Comparison of ENCODE assay signal across 13 cellular contexts in genomic region chr1:193367863-193368262, GRCh38.
DNase-seq lines count a peak whose midpoint lies in the region; ATAC-seq, FAIRE-seq and TF ChIP-seq lines count a peak whose summit lies in the region.
"Had no signal": no experiment of that assay in that cellular context is flagged by ENCODE, and none has a peak within 500 bp of the region (broad histone marks: within the 10 kb centered on the region; RNA-seq: fewer than 3 reads in every experiment).

No MANE protein-coding gene starts in this region.

- H3K9me3 ChIP-seq in DOHH2 (ENCODE audit: control insufficient read depth, insufficient read depth, low read length) (no peaks in the 10 kb centered on the region), astrocyte (ENCODE audit: insufficient read depth, low read depth, low read length) (no peaks in the 10 kb centered on the region), smooth muscle cell (replicated peaks; ENCODE audit: low read depth) (no peaks in the 10 kb centered on the region), right atrium auricular region (no peaks in the 10 kb centered on the region)
- H3K9me3 ChIP-seq: Caco-2 had no signal

- no peak overlapping the region for H3K4me3 Mint-ChIP-seq in astrocyte (ENCODE audit: unreplicated experiment)

- H3K4me1 ChIP-seq in DOHH2 (ENCODE audit: control insufficient read depth, low read length) = peaks cover 4% of the 10 kb centered on the region; the same call in 1 of the 2 replicates
- H3K4me1 ChIP-seq in astrocyte (ENCODE audit: insufficient read depth, low read length) = no peaks in the 10 kb centered on the region
- H3K4me1 ChIP-seq in smooth muscle cell (ENCODE audit: low read depth) = no peaks in the 10 kb centered on the region
- no peaks in the 10 kb centered on the region for H3K4me1 ChIP-seq in right atrium auricular region
- H3K4me1 ChIP-seq: Caco-2 had no signal

- no peak for TF ChIP-seq CTCF in DOHH2 (IDR thresholded peaks at IDR 0.05; ENCODE audit: low read depth, low read length, poor library complexity, severe bottlenecking)
- TF ChIP-seq CTCF in astrocyte (IDR thresholded peaks at IDR 0.05; ENCODE audit: insufficient read depth, low read depth, low read length) = no peak
- TF ChIP-seq CTCF in smooth muscle cell (IDR thresholded peaks at IDR 0.05; ENCODE audit: borderline replicate concordance, insufficient read depth, poor library complexity, severe bottlenecking) = no peak
- TF ChIP-seq CTCF in right atrium auricular region (IDR thresholded peaks at IDR 0.05) = no peak

- no peak overlapping the region for H3K27ac ChIP-seq in DOHH2 (ENCODE audit: low read depth, low read length)
- H3K27ac ChIP-seq in astrocyte (ENCODE audit: low read depth, low read length) = no peak overlapping the region
- no peak overlapping the region for H3K27ac ChIP-seq in smooth muscle cell (ENCODE audit: low read depth)
- no peak overlapping the region for H3K27ac ChIP-seq in right atrium auricular region

- H3K9ac ChIP-seq in astrocyte (ENCODE audit: low read length) (peak overlapping the region; percentile 3), smooth muscle cell (ENCODE audit: low read depth) (no peak overlapping the region)

- no peaks in the 10 kb centered on the region for H3K36me3 ChIP-seq in DOHH2 (ENCODE audit: control insufficient read depth, low read length)
- H3K36me3 ChIP-seq in astrocyte (ENCODE audit: insufficient read depth, low read length) = no peaks in the 10 kb centered on the region
- no peaks in the 10 kb centered on the region for H3K36me3 ChIP-seq in smooth muscle cell (ENCODE audit: low read depth)
- H3K36me3 ChIP-seq in right atrium auricular region = no peaks in the 10 kb centered on the region

- H3K36me3 Mint-ChIP-seq in astrocyte (ENCODE audit: low read depth, unreplicated experiment) = no peaks in the 10 kb centered on the region

- 77% methylated on average over 1 of the region's 1 CpG for WGBS in smooth muscle cell (ENCODE audit: low lambda C conversion rate)

- peak; percentile 16 for ATAC-seq in GM19351 (IDR thresholded peaks at IDR 0.05; ENCODE audit: unreplicated experiment)
- ATAC-seq in HG02973 (IDR thresholded peaks at IDR 0.05; ENCODE audit: unreplicated experiment) = peak; percentile 21

- no peak for DNase-seq in astrocyte (ENCODE audit: low read depth)
- DNase-seq in smooth muscle cell (lab: John Stamatoyannopoulos, UW; ENCODE audit: unreplicated experiment) = no peak
- DNase-seq in retina = no peak
- no peak for DNase-seq in right atrium auricular region (ENCODE audit: low spot score)
- no peak for DNase-seq in iPS-NIHi11 (ENCODE audit: low spot score)
- DNase-seq: Caco-2, cerebellar nuclear complex, foreskin melanocyte, mesendoderm, NCI-H1694 had no signal

- no peak for FAIRE-seq in astrocyte (lab: Jason Lieb, UNC)

- H3K9me3 Mint-ChIP-seq in astrocyte (ENCODE audit: unreplicated experiment) = no peaks in the 10 kb centered on the region

- H4K20me1 ChIP-seq in DOHH2 (ENCODE audit: control insufficient read depth, insufficient read depth, low read depth, low read length) (no peaks in the 10 kb centered on the region), astrocyte (ENCODE audit: insufficient read depth, low read length) (no peaks in the 10 kb centered on the region), smooth muscle cell (ENCODE audit: low read depth) (no peaks in the 10 kb centered on the region)

- H3F3A ChIP-seq in DOHH2 (ENCODE audit: control insufficient read depth, insufficient read depth) (no peaks in the 10 kb centered on the region), smooth muscle cell (ENCODE audit: low read depth) (no peaks in the 10 kb centered on the region)

- peak overlapping the region; percentile 36 for H2AFZ ChIP-seq in astrocyte (ENCODE audit: low read depth, low read length)
- H2AFZ ChIP-seq in smooth muscle cell (ENCODE audit: low read depth) = no peak overlapping the region

- H3K9me2 ChIP-seq in DOHH2 (replicated peaks; ENCODE audit: control insufficient read depth, low read length) = no peaks in the 10 kb centered on the region

- H3K79me2 ChIP-seq in DOHH2 (ENCODE audit: control insufficient read depth, low read length) = no peaks in the 10 kb centered on the region
- no peaks in the 10 kb centered on the region for H3K79me2 ChIP-seq in astrocyte (ENCODE audit: insufficient read depth, low read length)
- H3K79me2 ChIP-seq in smooth muscle cell (ENCODE audit: low read depth) = no peaks in the 10 kb centered on the region

- H3K4me3 ChIP-seq in DOHH2 (ENCODE audit: low read length) = 0 out of 2 replicates have a peak overlapping the region, but pooled peaks have one; percentile 16
- H3K4me3 ChIP-seq in astrocyte (ENCODE audit: insufficient read depth, low read depth, low read length) = no peak overlapping the region
- H3K4me3 ChIP-seq in smooth muscle cell = no peak overlapping the region
- H3K4me3 ChIP-seq in right atrium auricular region = no peak overlapping the region

- no peak overlapping the region for H3K27ac Mint-ChIP-seq in astrocyte (ENCODE audit: unreplicated experiment)

- peaks cover 2% of the 10 kb centered on the region for H3K4me1 Mint-ChIP-seq in astrocyte (ENCODE audit: low read depth, unreplicated experiment)

- H3K4me2 ChIP-seq in DOHH2 (ENCODE audit: low read length) = peak overlapping the region; percentile 32
- peak overlapping the region; percentile 57 for H3K4me2 ChIP-seq in astrocyte (ENCODE audit: low read length)
- H3K4me2 ChIP-seq in smooth muscle cell = no peak overlapping the region

- H3K27me3 Mint-ChIP-seq in astrocyte (ENCODE audit: low read depth, unreplicated experiment) = no peaks in the 10 kb centered on the region

- H3K27me3 ChIP-seq in DOHH2 (ENCODE audit: control insufficient read depth, low read length) (no peaks in the 10 kb centered on the region), astrocyte (ENCODE audit: insufficient read depth, low read length) (no peaks in the 10 kb centered on the region), smooth muscle cell (ENCODE audit: low read depth) (no peaks in the 10 kb centered on the region), right atrium auricular region (no peaks in the 10 kb centered on the region)
